ENCODE assay signal across 8 cellular contexts in the genomic region with DNA sequence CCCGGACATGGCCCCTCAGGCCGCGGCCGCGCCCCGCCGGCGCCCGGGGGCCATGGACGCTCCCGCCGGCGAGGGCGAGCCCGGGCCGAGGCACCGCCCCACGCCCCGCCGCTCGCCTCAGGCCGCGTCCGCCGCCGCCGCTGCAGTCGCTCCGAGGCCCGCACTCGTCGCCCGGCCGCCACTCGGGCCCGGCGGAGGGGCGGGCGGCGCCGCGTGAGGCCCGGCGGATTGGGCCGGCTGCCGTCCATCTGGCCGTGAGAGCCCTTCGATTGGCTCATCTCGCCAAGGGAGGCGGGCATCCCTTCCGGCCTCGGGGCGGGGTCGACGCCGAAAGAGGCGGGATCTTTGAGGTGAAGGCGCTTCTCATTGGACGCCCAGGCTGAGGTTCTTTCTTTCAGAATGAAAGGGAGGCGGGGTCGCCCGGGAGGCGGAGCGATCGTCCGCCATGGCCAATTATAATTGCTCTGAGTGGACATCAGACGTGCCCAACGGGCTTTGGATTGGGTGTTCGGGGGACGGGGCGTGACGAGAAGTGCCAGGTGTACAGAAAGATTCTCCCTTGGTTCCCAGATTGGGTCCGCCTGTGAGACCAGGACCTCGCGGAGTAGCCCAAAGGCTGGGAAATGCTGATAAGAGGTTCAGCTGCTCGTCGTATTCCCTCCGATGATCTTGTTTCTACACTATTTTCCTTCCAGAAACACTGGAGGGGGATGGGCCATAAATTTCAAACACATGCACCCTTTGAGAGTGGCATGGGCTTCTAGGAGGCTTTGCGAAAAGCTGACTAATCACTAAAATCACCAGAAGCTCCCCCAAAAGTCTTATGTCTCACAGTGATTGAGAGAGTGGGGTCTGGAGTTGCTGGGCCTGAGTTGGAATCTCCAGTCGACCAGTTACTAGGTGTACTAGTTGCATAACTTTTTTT. TPM values are rescaled to one million over a fixed set of nuclear protein-coding genes. Genes with fewer than 3 reads are reported as not detected.
DNase-seq lines count a peak whose midpoint lies in the region; ATAC-seq and TF ChIP-seq lines count a peak whose summit lies in the region.

A gene with protein sequence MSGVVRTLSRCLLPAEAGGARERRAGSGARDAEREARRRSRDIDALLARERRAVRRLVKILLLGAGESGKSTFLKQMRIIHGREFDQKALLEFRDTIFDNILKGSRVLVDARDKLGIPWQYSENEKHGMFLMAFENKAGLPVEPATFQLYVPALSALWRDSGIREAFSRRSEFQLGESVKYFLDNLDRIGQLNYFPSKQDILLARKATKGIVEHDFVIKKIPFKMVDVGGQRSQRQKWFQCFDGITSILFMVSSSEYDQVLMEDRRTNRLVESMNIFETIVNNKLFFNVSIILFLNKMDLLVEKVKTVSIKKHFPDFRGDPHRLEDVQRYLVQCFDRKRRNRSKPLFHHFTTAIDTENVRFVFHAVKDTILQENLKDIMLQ (minus strand): TSS at position 156 of the 925 bp plus-strand sequence. CDS start 147 bp downstream, at position 9.

- POLR2A ChIA-PET in CD8-positive, alpha-beta T cell (lab: Charles Lee): no interaction called here

- peak; percentile 96 to 99 (median 98) for DNase-seq in CD8-positive, alpha-beta T cell
- DNase-seq in HS-27A (ENCODE audit: low read depth) (peak; percentile 92), NK-92 (lab: John Stamatoyannopoulos, UW; ENCODE audit: unreplicated experiment) (peak; percentile 80), medulla oblongata (ENCODE audit: extremely low spot score) (peak; percentile 99)
- peak; percentile 93 to 94 for DNase-seq in activated CD8-positive, alpha-beta memory T cell treated with anti-CD3 and anti-CD28 coated beads for 1 hour (ENCODE audit: extremely low read depth in 1 of 2, low read depth in 1 of 2)
- DNase-seq in effector CD8-positive, alpha-beta T cell (lab: John Stamatoyannopoulos, UW): peak; percentile 98
- DNase-seq in stimulated activated CD8-positive, alpha-beta memory T cell treated with anti-CD3 and anti-CD28 coated beads, Interleukin-12 subunit alpha, Interleukin-12 subunit beta, amount 100 ng/mL, for 1 hour (ENCODE audit: low read depth): peak; percentile 97

- no peaks in the 10 kb centered on the region for H3K27me3 ChIP-seq in CD8-positive, alpha-beta T cell (ENCODE audit: insufficient read depth, low read length)

- no peaks in the 10 kb centered on the region for H3K9me3 ChIP-seq in CD8-positive, alpha-beta T cell (ENCODE audit: low read length)

- H3K27ac ChIP-seq in CD8-positive, alpha-beta T cell (ENCODE audit: low read depth, low read length): peak within 1 kb of the TSS; percentile 22

- CTCF ChIA-PET in CD8-positive, alpha-beta T cell (lab: Charles Lee): interaction anchor here (0.6 to 1.2 kb wide), 3 partner anchors 11 to 147 kb away, joined by 3 to 9 read pairs (median 3); no protein-coding TSS in a partner anchor

- no peaks in the 10 kb centered on the region for H3K36me3 ChIP-seq in CD8-positive, alpha-beta T cell (ENCODE audit: insufficient read depth, low read length)

- TF ChIP-seq CTCF in CD8-positive, alpha-beta T cell (IDR thresholded peaks at IDR 0.05): no peak

- peaks cover 20% of the 10 kb centered on the region for H3K4me1 ChIP-seq in CD8-positive, alpha-beta T cell (ENCODE audit: insufficient read depth, low read length)

- H3K36me3 Mint-ChIP-seq in CD8-positive, alpha-beta T cell: peaks cover 11% of the 10 kb centered on the region

- peak within 1 kb of the TSS; percentile 81 for H3K27ac Mint-ChIP-seq in CD8-positive, alpha-beta T cell

- intact Hi-C loops in CD8-positive, alpha-beta T cell (cut with DNase I, micrococcal nuclease): loop anchor here (2.0 to 5.0 kb wide), 5 partner anchors 18 to 532 kb away; a partner anchor contains a TSS

- H3K4me1 Mint-ChIP-seq in CD8-positive, alpha-beta T cell (ENCODE audit: low read depth): peaks cover 44% of the 10 kb centered on the region

- ATAC-seq in CD8-positive, alpha-beta T cell: peak; percentile 94
- ATAC-seq in GM19467 (IDR thresholded peaks at IDR 0.05; ENCODE audit: unreplicated experiment): peak; percentile 96

- H3K9me3 Mint-ChIP-seq in CD8-positive, alpha-beta T cell: no peaks in the 10 kb centered on the region

- H3K4me3 Mint-ChIP-seq in CD8-positive, alpha-beta T cell: peak within 1 kb of the TSS; percentile 93

- H3K4me3 ChIP-seq in CD8-positive, alpha-beta T cell (ENCODE audit: low read depth, low read length): peak within 1 kb of the TSS; percentile 58

- H3K27me3 Mint-ChIP-seq in CD8-positive, alpha-beta T cell (ENCODE audit: low read depth): no peaks in the 10 kb centered on the region

RNA-seq across cellular contexts. Expression of the gene that starts here (rescaled TPM):
- 10 to 100 TPM; 17.0 to 17.7 TPM for total RNA-seq in CD8-positive, alpha-beta T cell

Comparison
In these comparisons a context has a peak if more than half of its experiments do, and no peak if none do; other contexts are left out.
1. Peak in every context shown above with its lines: DNase-seq, ATAC-seq, H3K4me3 ChIP-seq and H3K27ac ChIP-seq.